ENCODE assay signal across 8 cellular contexts in the genomic region with DNA sequence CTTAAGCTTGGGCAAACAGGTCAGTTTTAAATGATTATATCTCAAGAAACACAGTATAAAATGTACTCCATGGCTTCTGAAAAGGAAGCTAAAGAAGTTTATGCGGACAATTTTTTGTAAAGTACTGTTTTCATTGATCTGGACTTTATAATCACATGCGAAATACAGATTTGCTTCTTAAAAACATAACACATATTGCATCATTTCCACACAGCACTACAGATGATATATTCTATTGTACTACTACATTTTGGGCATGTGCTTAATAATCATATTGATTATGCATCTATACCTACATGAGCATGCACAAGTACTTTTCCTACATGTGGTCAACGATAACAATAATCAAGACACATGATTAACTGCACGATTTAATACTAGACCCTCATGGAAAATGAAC.
"Had no signal": no experiment of that assay in that cellular context is flagged by ENCODE, and none has a peak within 500 bp of the region (broad histone marks: within the 10 kb centered on the region; RNA-seq: fewer than 3 reads in every experiment).

No MANE protein-coding gene starts in this region.

- H3K4me3 Mint-ChIP-seq: H9, HFFc6, IgD-negative memory B cell had no signal

- H3K9ac ChIP-seq: GM23248 had no signal

- H3K27ac Mint-ChIP-seq: H9, HFFc6, IgD-negative memory B cell had no signal

- H3K4me1 Mint-ChIP-seq: H9, IgD-negative memory B cell had no signal

- H3K27me3 Mint-ChIP-seq: IgD-negative memory B cell had no signal

- H2AFZ ChIP-seq: GM23248 had no signal

- H3K27ac ChIP-seq: GM23248, HL-60 had no signal

- DNase-seq: GM23248, GOT3, H9, HCEC 1CT, HFFc6, KG1 had no signal

- H3K4me3 ChIP-seq: GM23248 had no signal

- H3K9me3 Mint-ChIP-seq: H9, HFFc6, IgD-negative memory B cell had no signal
